15 cellular contexts compared by ENCODE assay signal in the genomic region with DNA sequence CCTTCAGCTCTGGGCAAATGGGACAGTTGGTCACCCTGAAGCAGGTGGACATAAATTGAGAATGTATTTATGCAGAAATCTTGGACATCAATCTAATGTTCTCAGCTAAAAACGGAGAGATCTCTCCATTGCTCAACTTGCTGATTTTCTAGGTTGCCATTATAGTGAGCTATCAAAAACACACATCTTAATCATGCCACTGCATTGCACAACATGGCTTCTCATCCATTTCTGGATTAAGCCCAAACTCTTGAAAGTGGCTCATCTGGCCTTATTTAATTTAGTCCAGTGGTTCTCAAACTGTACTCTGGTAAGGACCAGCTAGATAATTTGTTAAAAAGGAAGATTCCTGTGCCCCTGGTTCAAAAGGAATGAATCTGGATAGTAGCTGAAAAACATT.
A peak's percentile ranks its signal among the peaks of the same experiment; 100 is the strongest.
DNase-seq lines count a peak whose midpoint lies in the region; ATAC-seq and TF ChIP-seq lines count a peak whose summit lies in the region.
"Had no signal": no experiment of that assay in that cellular context is flagged by ENCODE, and none has a peak within 500 bp of the region (broad histone marks: within the 10 kb centered on the region; RNA-seq: fewer than 3 reads in every experiment).

No MANE protein-coding gene starts in this region.

- H2BK5ac ChIP-seq in IMR-90 (ENCODE audit: low read depth, low read length, poor library complexity, severe bottlenecking): no peak overlapping the region

- no peaks in the 10 kb centered on the region for H3K9me3 ChIP-seq in IMR-90 (ENCODE audit: control insufficient read depth, insufficient read depth, low read length)
- H3K9me3 ChIP-seq: ovary had no signal

- H3K36me3 Mint-ChIP-seq in natural killer cell: no peaks in the 10 kb centered on the region
- H3K36me3 Mint-ChIP-seq: activated naive CD8-positive, alpha-beta T cell treated with anti-CD3 and anti-CD28 coated beads, Interleukin-2, amount 10 ng/mL, durations not matched to agents 7 days and 5 days had no signal

- CTCF ChIA-PET in IMR-90 (lab: Yijun Ruan, JAX): no interaction called here

- H3K23ac ChIP-seq in IMR-90 (ENCODE audit: low read depth, low read length): no peak overlapping the region

- no peak overlapping the region for H3K14ac ChIP-seq in IMR-90 (replicated peaks; ENCODE audit: low read depth, low read length)

- H3K4me1 Mint-ChIP-seq in natural killer cell: peaks cover 0 to 5% of the 10 kb centered on the region in 2 donors
- H3K4me1 Mint-ChIP-seq: B cell had no signal

- no peaks in the 10 kb centered on the region for H3K27me3 ChIP-seq in IMR-90 (ENCODE audit: control insufficient read depth, insufficient read depth, low read length)
- H3K27me3 ChIP-seq: ovary had no signal

- H4K91ac ChIP-seq in IMR-90 (ENCODE audit: insufficient read depth, low read depth, low read length): no peak overlapping the region

- no peak for TF ChIP-seq POLR2A in IMR-90 (IDR thresholded peaks at IDR 0.05; ENCODE audit: low read depth, low read length)

- no peak overlapping the region for H4K5ac ChIP-seq in IMR-90 (ENCODE audit: low read depth, low read length)

- H3K9me1 ChIP-seq in IMR-90 (ENCODE audit: insufficient read depth, low read length): no peaks in the 10 kb centered on the region

- no peaks in the 10 kb centered on the region for H3K9me3 Mint-ChIP-seq in natural killer cell
- H3K9me3 Mint-ChIP-seq: activated naive CD8-positive, alpha-beta T cell treated with anti-CD3 and anti-CD28 coated beads, Interleukin-2, amount 10 ng/mL, durations not matched to agents 7 days and 5 days had no signal

- no peak overlapping the region for H3K18ac ChIP-seq in IMR-90 (ENCODE audit: low read depth, low read length)

- intact Hi-C loops in IMR-90 (cut with micrococcal nuclease): no loop called here
- intact Hi-C loops in natural killer cell (cut with micrococcal nuclease): no loop called here

- no CpG with 5 or more reads among the region's 1 CpG for WGBS in IMR-90 (ENCODE audit: extremely low coverage in 2 of 2, insufficient read length in 1 of 2), 2 experiments

- H2AK5ac ChIP-seq in IMR-90 (ENCODE audit: low read depth, low read length): no peak overlapping the region

- H2BK15ac ChIP-seq in IMR-90 (ENCODE audit: low read depth, low read length): no peak overlapping the region

- dilution Hi-C loops in IMR-90 (cut with HindIII; ENCODE audit: low sequenced_read_pairs, unreplicated experiment): no loop called here

- H3K56ac ChIP-seq in IMR-90 (ENCODE audit: extremely low read depth, insufficient read depth, low read length): no peak overlapping the region

- H4K20me1 ChIP-seq in IMR-90 (ENCODE audit: insufficient read depth, low read length): no peaks in the 10 kb centered on the region

- no peak for TF ChIP-seq RAD21 in IMR-90 (IDR thresholded peaks at IDR 0.05; ENCODE audit: low read length)

- H3K4me3 ChIP-seq in IMR-90 (ENCODE audit: insufficient read depth, low read depth, low read length): no peak overlapping the region
- H3K4me3 ChIP-seq: ovary had no signal

- in situ Hi-C loops in IMR-90 (cut with MboI; ENCODE audit: low sequenced_read_pairs): no loop called here

- H3K36me3 ChIP-seq in IMR-90 (ENCODE audit: control insufficient read depth, insufficient read depth, low read length): no peaks in the 10 kb centered on the region
- H3K36me3 ChIP-seq: ovary had no signal

- POLR2A ChIA-PET in IMR-90 (lab: Charles Lee; ENCODE audit: unreplicated experiment): no interaction called here

- ATAC-seq in IMR-90 (ENCODE audit: low read depth): peak; percentile 27
- ATAC-seq in natural killer cell: no peak
- no peak for ATAC-seq in HG03097 (IDR thresholded peaks at IDR 0.05; ENCODE audit: low FRiP score, unreplicated experiment)
- no peak for ATAC-seq in HG02981 (IDR thresholded peaks at IDR 0.05; ENCODE audit: unreplicated experiment)

- H3K27ac Mint-ChIP-seq in natural killer cell: no peak overlapping the region
- H3K27ac Mint-ChIP-seq: activated naive CD8-positive, alpha-beta T cell treated with anti-CD3 and anti-CD28 coated beads, Interleukin-2, amount 10 ng/mL, durations not matched to agents 7 days and 5 days; B cell had no signal

- no peak overlapping the region for H3K4ac ChIP-seq in IMR-90 (ENCODE audit: low read depth, low read length)

- H2BK120ac ChIP-seq in IMR-90 (ENCODE audit: low read depth, low read length): no peak overlapping the region

- H3K27ac ChIP-seq in IMR-90 (ENCODE audit: insufficient read depth, low read length): no peak overlapping the region
- H3K27ac ChIP-seq: ovary had no signal

- no peak overlapping the region for H3K4me3 Mint-ChIP-seq in natural killer cell
- H3K4me3 Mint-ChIP-seq: activated naive CD8-positive, alpha-beta T cell treated with anti-CD3 and anti-CD28 coated beads, Interleukin-2, amount 10 ng/mL, durations not matched to agents 7 days and 5 days; B cell had no signal

- peaks cover 0 to 2% of the 10 kb centered on the region in 2 donors for H3K27me3 Mint-ChIP-seq in natural killer cell (ENCODE audit: low read depth in 2 of 2)

- no peak overlapping the region for H2BK20ac ChIP-seq in IMR-90 (ENCODE audit: low read depth, low read length)

- H2AK9ac ChIP-seq in IMR-90 (replicated peaks; ENCODE audit: low read depth, low read length, poor library complexity): no peak overlapping the region

- no peak overlapping the region for H3K9ac ChIP-seq in IMR-90 (ENCODE audit: low read depth, low read length)

- TF ChIP-seq CTCF in IMR-90 (conservative IDR thresholded peaks at IDR 0.05; ENCODE audit: low read depth, low read length): no peak
- TF ChIP-seq CTCF in natural killer cell (IDR thresholded peaks at IDR 0.05): no peak
- TF ChIP-seq CTCF in GM20000 (IDR thresholded peaks at IDR 0.05; ENCODE audit: extremely low read depth, missing control alignments): no peak

- H4K8ac ChIP-seq in IMR-90 (ENCODE audit: low read depth in 2 of 2, low read length in 2 of 2): no peak overlapping the region

- no peaks in the 10 kb centered on the region for H3K79me1 ChIP-seq in IMR-90 (ENCODE audit: low read depth in 1 of 2, low read length in 2 of 2)

- H3K4me1 ChIP-seq in IMR-90 (ENCODE audit: control insufficient read depth, insufficient read depth, low read length): no peaks in the 10 kb centered on the region; the same call in 1 of the 2 replicates

- H2AFZ ChIP-seq in IMR-90 (replicated peaks; ENCODE audit: low read length, poor library complexity): no peak overlapping the region

- H3K4me2 ChIP-seq in IMR-90 (ENCODE audit: low read depth, low read length): no peak overlapping the region

- DNase-seq in AG08395 (ENCODE audit: low spot score) (peak; percentile 60), IMR-90 (peak; percentile 65), dedifferentiated amniotic fluid mesenchymal stem cell (ENCODE audit: extremely low spot score) (peak; percentile 40), myocyte (ENCODE audit: low read depth) (peak; percentile 23), natural killer cell (no peak), GM20000 (ENCODE audit: low spot score) (no peak)
- DNase-seq: activated naive CD8-positive, alpha-beta T cell treated with anti-CD3 and anti-CD28 coated beads, Interleukin-2, amount 10 ng/mL, durations not matched to agents 7 days and 5 days; dermis blood vessel endothelial cell; NCI-H187; NCI-H748 treated with DMSO at 0.1 percent for 48 hours; SIG-M5 had no signal

- BruUV-seq in IMR-90 (replicated peaks; lab: Mats Ljungman, UMichigan): no TSS peak

TF ChIP-seq in IMR-90, 13 proteins besides CTCF, POLR2A, EP300 and RAD21:
- TF ChIP-seq MXI1 (IDR thresholded peaks at IDR 0.05; ENCODE audit: borderline replicate concordance, low read depth, low read length) (no peak), CEBPB (IDR thresholded peaks at IDR 0.05; ENCODE audit: low read depth, low read length) (peak; percentile 94)
TF ChIP-seq in IMR-90: peak in this region for 1.

Comparison
In these comparisons a context has a peak if more than half of its experiments do, and no peak if none do; other contexts are left out.
1. DNase-seq: peak in AG08395 (single experiment), IMR-90 (single experiment), dedifferentiated amniotic fluid mesenchymal stem cell (single experiment) and myocyte (single experiment); none in natural killer cell (single experiment) and GM20000 (single experiment).